Comparison of ENCODE assay signal across 10 cellular contexts in genomic region chr7:25180946-25181345, GRCh38. TPM values are rescaled to one million over a fixed set of nuclear protein-coding genes. Genes with fewer than 3 reads are reported as not detected.
DNase-seq lines count a peak whose midpoint lies in the region; ATAC-seq and TF ChIP-seq lines count a peak whose summit lies in the region.
"Had no signal": no experiment of that assay in that cellular context is flagged by ENCODE, and none has a peak within 500 bp of the region (broad histone marks: within the 10 kb centered on the region; RNA-seq: fewer than 3 reads in every experiment).

No MANE protein-coding gene starts in this region.

- no peak overlapping the region for H2BK15ac ChIP-seq in IMR-90 (ENCODE audit: low read depth, low read length)

- peaks cover 19% of the 10 kb centered on the region for H3K4me1 Mint-ChIP-seq in central memory CD8-positive, alpha-beta T cell
- peaks cover 15% of the 10 kb centered on the region for H3K4me1 Mint-ChIP-seq in neural progenitor cell

- no peak overlapping the region for H4K91ac ChIP-seq in IMR-90 (ENCODE audit: insufficient read depth, low read depth, low read length)

- H3K9me3 ChIP-seq in IMR-90 (ENCODE audit: control insufficient read depth, insufficient read depth, low read length), result no peaks in the 10 kb centered on the region
- H3K9me3 ChIP-seq in neural progenitor cell (ENCODE audit: low read depth), result no peaks in the 10 kb centered on the region

- no peak overlapping the region for H3K14ac ChIP-seq in IMR-90 (replicated peaks; ENCODE audit: low read depth, low read length)

- H3K4me2 ChIP-seq in IMR-90 (ENCODE audit: low read depth, low read length), result no peak overlapping the region
- no peak overlapping the region for H3K4me2 ChIP-seq in neural progenitor cell

- H2BK5ac ChIP-seq in IMR-90 (ENCODE audit: low read depth, low read length, poor library complexity, severe bottlenecking), result no peak overlapping the region

- no peak overlapping the region for H3K4me3 ChIP-seq in BJ (ENCODE audit: low read depth, low read length)
- no peak overlapping the region for H3K4me3 ChIP-seq in IMR-90 (ENCODE audit: insufficient read depth, low read depth, low read length)
- no peak overlapping the region for H3K4me3 ChIP-seq in neural progenitor cell

- H3K9ac ChIP-seq in IMR-90 (ENCODE audit: low read depth, low read length), result no peak overlapping the region
- no peak overlapping the region for H3K9ac ChIP-seq in neural progenitor cell

- H3K18ac ChIP-seq in IMR-90 (ENCODE audit: low read depth, low read length), result no peak overlapping the region

- no peak overlapping the region for H3K56ac ChIP-seq in IMR-90 (ENCODE audit: extremely low read depth, insufficient read depth, low read length)

- no peak overlapping the region for H2BK20ac ChIP-seq in IMR-90 (ENCODE audit: low read depth, low read length)

- CTCF ChIA-PET in BJ (lab: Yijun Ruan, JAX), result interaction anchor here (0.6 to 1.7 kb wide), 9 partner anchors 10 to 739 kb away, joined by 3 to 8 read pairs (median 3); no protein-coding TSS in a partner anchor
- CTCF ChIA-PET in IMR-90 (lab: Yijun Ruan, JAX), result interaction anchor here (0.5 to 1.1 kb wide), 6 partner anchors 10 to 723 kb away, joined by 3 to 7 read pairs (median 4); no protein-coding TSS in a partner anchor

- H3K79me2 ChIP-seq in neural progenitor cell (ENCODE audit: low read depth), result no peaks in the 10 kb centered on the region

- no peak overlapping the region for H3K4ac ChIP-seq in IMR-90 (ENCODE audit: low read depth, low read length)

- H2AFZ ChIP-seq in IMR-90 (replicated peaks; ENCODE audit: low read length, poor library complexity), result peak overlapping the region; percentile 100
- no peak overlapping the region for H2AFZ ChIP-seq in neural progenitor cell (replicated peaks)

- no peak overlapping the region for H2BK120ac ChIP-seq in IMR-90 (ENCODE audit: low read depth, low read length)

- no peaks in the 10 kb centered on the region for H3K36me3 ChIP-seq in BJ (ENCODE audit: control insufficient read depth, insufficient read depth, low read length)
- no peaks in the 10 kb centered on the region for H3K36me3 ChIP-seq in IMR-90 (ENCODE audit: control insufficient read depth, insufficient read depth, low read length)
- H3K36me3 ChIP-seq in neural progenitor cell, result no peaks in the 10 kb centered on the region

- H3K27ac ChIP-seq in IMR-90 (ENCODE audit: insufficient read depth, low read length) (no peak overlapping the region), neural progenitor cell (no peak overlapping the region)

- TF ChIP-seq RAD21 in IMR-90 (IDR thresholded peaks at IDR 0.05; ENCODE audit: low read length), result no peak

- H4K8ac ChIP-seq in IMR-90 (ENCODE audit: low read depth in 2 of 2, low read length in 2 of 2), result peak overlapping the region in 1 of 2 experiments; percentile 98; a peak in 1 of 4 replicates

- peaks cover 7% of the 10 kb centered on the region for H3K36me3 Mint-ChIP-seq in central memory CD8-positive, alpha-beta T cell (ENCODE audit: insufficient read depth)
- H3K36me3 Mint-ChIP-seq in neural progenitor cell, result no peaks in the 10 kb centered on the region

- no peaks in the 10 kb centered on the region for H3K9me3 Mint-ChIP-seq in central memory CD8-positive, alpha-beta T cell
- no peaks in the 10 kb centered on the region for H3K9me3 Mint-ChIP-seq in neural progenitor cell

- in situ Hi-C loops in IMR-90 (cut with MboI; ENCODE audit: low sequenced_read_pairs), result no loop called here

- H4K20me1 ChIP-seq in IMR-90 (ENCODE audit: insufficient read depth, low read length), result no peaks in the 10 kb centered on the region
- no peaks in the 10 kb centered on the region for H4K20me1 ChIP-seq in neural progenitor cell (ENCODE audit: low read depth)

- dilution Hi-C loops in IMR-90 (cut with HindIII; ENCODE audit: low sequenced_read_pairs, unreplicated experiment), result no loop called here

- 0 out of 2 replicates have a peak, but pooled peaks have one; percentile 11 for TF ChIP-seq CTCF in BJ (IDR thresholded peaks at IDR 0.05; ENCODE audit: insufficient read depth, low read depth, low read length)
- no peak for TF ChIP-seq CTCF in IMR-90 (conservative IDR thresholded peaks at IDR 0.05; ENCODE audit: low read depth, low read length)
- peak; percentile 7 for TF ChIP-seq CTCF in neural progenitor cell (IDR thresholded peaks at IDR 0.05)

- H3K23ac ChIP-seq in IMR-90 (ENCODE audit: low read depth, low read length), result no peak overlapping the region

- no peak overlapping the region for H2AK9ac ChIP-seq in IMR-90 (replicated peaks; ENCODE audit: low read depth, low read length, poor library complexity)

- BruUV-seq in IMR-90 (replicated peaks; lab: Mats Ljungman, UMichigan), result no TSS peak

- POLR2A ChIA-PET in BJ (lab: Charles Lee), result no interaction called here
- POLR2A ChIA-PET in IMR-90 (lab: Charles Lee; ENCODE audit: unreplicated experiment), result no interaction called here

- H3K9me1 ChIP-seq in IMR-90 (ENCODE audit: insufficient read depth, low read length), result peaks cover 8% of the 10 kb centered on the region; the same call in 1 of the 2 replicates

- H3K27me3 ChIP-seq in BJ (ENCODE audit: control insufficient read depth, insufficient read depth, low read length) (no peaks in the 10 kb centered on the region), IMR-90 (ENCODE audit: control insufficient read depth, insufficient read depth, low read length) (peaks cover 4% of the 10 kb centered on the region; the same call in 1 of the 2 replicates), neural progenitor cell (peaks cover 20% of the 10 kb centered on the region)

- DNase-seq in BJ (ENCODE audit: low read depth) (no peak), IMR-90 (no peak), neural progenitor cell (ENCODE audit: low spot score) (peak; percentile 8), occipital lobe (lab: John Stamatoyannopoulos, UW) (no peak), DMS153 (lab: John Stamatoyannopoulos, UW) (no peak)
- DNase-seq in central memory CD8-positive, alpha-beta T cell (ENCODE audit: low spot score in 2 of 2), result no peak

- H3K27ac Mint-ChIP-seq in central memory CD8-positive, alpha-beta T cell (ENCODE audit: low read depth), result peak overlapping the region; percentile 81
- peak overlapping the region; percentile 28 for H3K27ac Mint-ChIP-seq in neural progenitor cell

- intact Hi-C loops in IMR-90 (cut with micrococcal nuclease), result loop anchor here (5.0 kb wide), 1 partner anchor 666 kb away; no protein-coding TSS in a partner anchor

- no peaks in the 10 kb centered on the region; a peak in 1 of 4 replicates for H3K79me1 ChIP-seq in IMR-90 (ENCODE audit: low read depth in 1 of 2, low read length in 2 of 2)

- no peak overlapping the region for H4K5ac ChIP-seq in IMR-90 (ENCODE audit: low read depth, low read length)

- no peak for ATAC-seq in IMR-90 (ENCODE audit: low read depth)
- no peak for ATAC-seq in central memory CD8-positive, alpha-beta T cell (replicated peaks; ENCODE audit: extremely low read depth, poor library complexity, severe bottlenecking)
- ATAC-seq in GM18498 (IDR thresholded peaks at IDR 0.05; ENCODE audit: unreplicated experiment), result no peak
- no peak for ATAC-seq in GM21447 (IDR thresholded peaks at IDR 0.05; ENCODE audit: unreplicated experiment)

- 0 out of 2 replicates have a peak overlapping the region, but pooled peaks have one; percentile 18 for H2AK5ac ChIP-seq in IMR-90 (ENCODE audit: low read depth, low read length)

- H3F3A ChIP-seq in neural progenitor cell (ENCODE audit: low read depth), result peaks cover 12% of the 10 kb centered on the region

- peaks cover 16% of the 10 kb centered on the region for H3K27me3 Mint-ChIP-seq in central memory CD8-positive, alpha-beta T cell
- peaks cover 4% of the 10 kb centered on the region for H3K27me3 Mint-ChIP-seq in neural progenitor cell (ENCODE audit: insufficient read depth, low read depth)

- H3K4me3 Mint-ChIP-seq in central memory CD8-positive, alpha-beta T cell, result peak overlapping the region; percentile 82
- H3K4me3 Mint-ChIP-seq in neural progenitor cell, result peak overlapping the region; percentile 87

- no CpG with 5 or more reads among the region's 7 CpGs for WGBS in IMR-90 (ENCODE audit: extremely low coverage in 2 of 2, insufficient read length in 1 of 2), 2 experiments

- TF ChIP-seq POLR2A in IMR-90 (IDR thresholded peaks at IDR 0.05; ENCODE audit: low read depth, low read length), result no peak

- H3K4me1 ChIP-seq in IMR-90 (ENCODE audit: control insufficient read depth, insufficient read depth, low read length), result peaks cover 2% of the 10 kb centered on the region; the same call in 1 of the 2 replicates
- no peaks in the 10 kb centered on the region for H3K4me1 ChIP-seq in neural progenitor cell

TF ChIP-seq in IMR-90, 13 proteins besides CTCF, POLR2A, EP300 and RAD21:
- TF ChIP-seq MAZ (IDR thresholded peaks at IDR 0.05; ENCODE audit: borderline replicate concordance, low read depth, low read length) (no peak), NFE2L2 (IDR thresholded peaks at IDR 0.05; ENCODE audit: low read depth, low read length) (no peak), BHLHE40 (IDR thresholded peaks at IDR 0.05; ENCODE audit: low read depth, low read length) (no peak)
TF ChIP-seq in IMR-90: peak in this region for 0.

RNA-seq across cellular contexts. Expression of gene NPVF, which starts 47.3 kb away (rescaled TPM):
- polyA plus RNA-seq in BJ (2011; rRNA removed) (not detected in 2 replicates), IMR-90 (2012; rRNA removed) (not detected in 2 replicates)
- polyA minus RNA-seq in BJ (2011; rRNA and poly(A)+ RNA removed), result not detected in 2 replicates
- total RNA-seq in IMR-90 (2012; rRNA removed) (not detected in 2 replicates), neural progenitor cell (ENCODE audit: low replicate concordance) (not detected in 2 replicates), occipital lobe (not detected)
- polyA plus RNA-seq in IMR-90 (2012; cell fraction: cytosol; rRNA removed), result not detected in 2 replicates
- polyA plus RNA-seq in IMR-90 (2012; cell fraction: nucleus; rRNA removed; ENCODE audit: low replicate concordance), result not detected in 2 replicates
- total RNA-seq: bronchial epithelial cell, right cardiac atrium had no signal
- polyA plus RNA-seq: right cardiac atrium had no signal

RNA-seq across cellular contexts. Expression of gene CYCS, which starts 55.9 kb away (rescaled TPM):
- polyA plus RNA-seq in BJ (2011; rRNA removed) (19.4 and 55.1 TPM in 2 replicates), IMR-90 (2012; rRNA removed) (47.2 and 59.0 TPM in 2 replicates)
- polyA minus RNA-seq in BJ (2011; rRNA and poly(A)+ RNA removed), result 6.3 and 9.7 TPM in 2 replicates
- total RNA-seq in IMR-90 (2012; rRNA removed) (22.9 and 65.3 TPM in 2 replicates), neural progenitor cell (ENCODE audit: low replicate concordance) (49.0 and 93.9 TPM in 2 replicates), occipital lobe (90.2 TPM)
- 2.5 and 4.4 TPM in 2 replicates for polyA plus RNA-seq in IMR-90 (2012; cell fraction: cytosol; rRNA removed)
- polyA plus RNA-seq in IMR-90 (2012; cell fraction: nucleus; rRNA removed; ENCODE audit: low replicate concordance), result 2.1 and 12.7 TPM in 2 replicates
